ENCODE assay signal across 1 cellular context in genomic region chr19:38653028-38653571, GRCh38.
TF ChIP-seq lines count a peak whose summit lies in the region.

No MANE protein-coding gene starts in this region.

TF ChIP-seq in WTC11, 78 proteins besides CTCF, POLR2A, EP300 and RAD21 (continued from another document):
- TF ChIP-seq E2F1 (CRISPR knock-in tag; IDR thresholded peaks at IDR 0.05): no peak
- TF ChIP-seq ZNF532 (CRISPR knock-in tag; IDR thresholded peaks at IDR 0.05; ENCODE audit: borderline replicate concordance): no peak
- no peak for TF ChIP-seq ZNF512 (CRISPR knock-in tag; IDR thresholded peaks at IDR 0.05; ENCODE audit: borderline replicate concordance)
- TF ChIP-seq NFATC4 (CRISPR knock-in tag; IDR thresholded peaks at IDR 0.05): no peak
- TF ChIP-seq ZNF671 (CRISPR knock-in tag; IDR thresholded peaks at IDR 0.05): no peak
- no peak for TF ChIP-seq OVOL2 (CRISPR knock-in tag; IDR thresholded peaks at IDR 0.05; ENCODE audit: borderline replicate concordance)
